Comparison of ENCODE assay signal across 1 cellular context in genomic region chr3:156674046-156674910, GRCh38.
TF ChIP-seq lines count a peak whose summit lies in the region.

Gene TIPARP (plus strand): TSS chr3:156674590. CDS start chr3:156677698, 3,108 bp downstream.

TF ChIP-seq in HepG2, 621 proteins besides CTCF, POLR2A, EP300 and RAD21 (continued from another document and continues in another):
- TF ChIP-seq ZNF512B (CRISPR knock-in tag; IDR thresholded peaks at IDR 0.05; ENCODE audit: borderline replicate concordance) = peak; percentile 96; the same call in 1 of the 2 replicates
- TF ChIP-seq NFYC (CRISPR knock-in tag; IDR thresholded peaks at IDR 0.05) = peak; percentile 60
- TF ChIP-seq ZNF557 (CRISPR knock-in tag; IDR thresholded peaks at IDR 0.05) = 0 out of 2 replicates have a peak, but pooled peaks have one; percentile 53
- no peak for TF ChIP-seq NKX3-1 (CRISPR knock-in tag; IDR thresholded peaks at IDR 0.05)
- TF ChIP-seq NFE2L1 (CRISPR knock-in tag; IDR thresholded peaks at IDR 0.05; ENCODE audit: borderline replicate concordance) = no peak
- 0 out of 2 replicates have a peak, but pooled peaks have one; percentile 29 for TF ChIP-seq CENPT (CRISPR knock-in tag; IDR thresholded peaks at IDR 0.05; ENCODE audit: low read depth)
- peak; percentile 98 for TF ChIP-seq ZMYM2 (CRISPR knock-in tag; IDR thresholded peaks at IDR 0.05)
- peak; percentile 59; the same call in 1 of the 2 replicates for TF ChIP-seq FOXA3 (CRISPR knock-in tag; IDR thresholded peaks at IDR 0.05)
- peak; percentile 77 for TF ChIP-seq ZNF816 (CRISPR knock-in tag; IDR thresholded peaks at IDR 0.05; ENCODE audit: borderline replicate concordance)
- TF ChIP-seq ATF4 (CRISPR knock-in tag; IDR thresholded peaks at IDR 0.05) = peak in 1 of 2 experiments; percentile 64; a peak in 1 of 4 replicates
- TF ChIP-seq FOXA1 (IDR thresholded peaks at IDR 0.05) = no peak
- peak; percentile 61 for TF ChIP-seq FOXA1 (CRISPR knock-in tag; IDR thresholded peaks at IDR 0.05)
- TF ChIP-seq JUN (CRISPR knock-in tag; IDR thresholded peaks at IDR 0.05) = peak; percentile 48; the same call in 1 of the 2 replicates
- TF ChIP-seq ZNF576 (CRISPR knock-in tag; IDR thresholded peaks at IDR 0.05) = no peak
- TF ChIP-seq ARID4A (CRISPR knock-in tag; IDR thresholded peaks at IDR 0.05; ENCODE audit: borderline replicate concordance) = peak; percentile 92; the same call in 1 of the 2 replicates
- TF ChIP-seq ZEB1 (IDR thresholded peaks at IDR 0.05; ENCODE audit: insufficient replicate concordance, low read depth) = peak; percentile 60
- no peak for TF ChIP-seq KAT2B (IDR thresholded peaks at IDR 0.05; ENCODE audit: borderline replicate concordance, low read depth, low read length)
- TF ChIP-seq ZSCAN30 (CRISPR knock-in tag; IDR thresholded peaks at IDR 0.05) = no peak
- TF ChIP-seq TOPORS (CRISPR knock-in tag; IDR thresholded peaks at IDR 0.05) = peak; percentile 67; the same call in 1 of the 2 replicates
- TF ChIP-seq ZNF562 (CRISPR knock-in tag; IDR thresholded peaks at IDR 0.05; ENCODE audit: borderline replicate concordance) = 0 out of 2 replicates have a peak, but pooled peaks have one; percentile 26
- TF ChIP-seq ZNF282 (IDR thresholded peaks at IDR 0.05; ENCODE audit: partially characterized antibody) = no peak
- TF ChIP-seq ZNF883 (CRISPR knock-in tag; IDR thresholded peaks at IDR 0.05; ENCODE audit: not compliant biosample characterization) = peak; percentile 71
- 0 out of 2 replicates have a peak, but pooled peaks have one; percentile 51 for TF ChIP-seq TBP (CRISPR knock-in tag; IDR thresholded peaks at IDR 0.05)
- TF ChIP-seq ZNF34 (CRISPR knock-in tag; IDR thresholded peaks at IDR 0.05; ENCODE audit: borderline replicate concordance) = peak; percentile 98; the same call in 1 of the 2 replicates
- peak; percentile 77; the same call in 1 of the 2 replicates for TF ChIP-seq SIN3A (IDR thresholded peaks at IDR 0.05; ENCODE audit: borderline replicate concordance, low read depth, low read length)
- peak; percentile 58; the same call in 1 of the 2 replicates for TF ChIP-seq HOXA7 (CRISPR knock-in tag; IDR thresholded peaks at IDR 0.05)
- TF ChIP-seq HOXA3 (CRISPR knock-in tag; IDR thresholded peaks at IDR 0.05) = peak; percentile 70; the same call in 1 of the 2 replicates
- no peak; the same call in 1 of the 2 replicates for TF ChIP-seq NFKBIZ (CRISPR knock-in tag; IDR thresholded peaks at IDR 0.05)
- TF ChIP-seq ZNF383 (CRISPR knock-in tag; IDR thresholded peaks at IDR 0.05; ENCODE audit: borderline replicate concordance) = 0 out of 2 replicates have a peak, but pooled peaks have one; percentile 74
- peak; percentile 94 for TF ChIP-seq BATF2 (CRISPR knock-in tag; IDR thresholded peaks at IDR 0.05)
- TF ChIP-seq ZNF709 (CRISPR knock-in tag; IDR thresholded peaks at IDR 0.05) = peak; percentile 92
- no peak; the same call in 1 of the 2 replicates for TF ChIP-seq ARHGAP35 (CRISPR knock-in tag; IDR thresholded peaks at IDR 0.05; ENCODE audit: borderline replicate concordance)
- TF ChIP-seq SAP130 (CRISPR knock-in tag; IDR thresholded peaks at IDR 0.05; ENCODE audit: low read depth) = peak; percentile 91
- peak; percentile 95 for TF ChIP-seq DMAP1 (CRISPR knock-in tag; IDR thresholded peaks at IDR 0.05)
- no peak for TF ChIP-seq USF2 (IDR thresholded peaks at IDR 0.05; ENCODE audit: low read depth, low read length)
- peak; percentile 14; the same call in 1 of the 2 replicates for TF ChIP-seq USF2 (CRISPR knock-in tag; IDR thresholded peaks at IDR 0.05; ENCODE audit: borderline replicate concordance)
- peak; percentile 91 for TF ChIP-seq ZGPAT (CRISPR knock-in tag; IDR thresholded peaks at IDR 0.05)
- no peak for TF ChIP-seq MLX (CRISPR knock-in tag; IDR thresholded peaks at IDR 0.05)
- no peak for TF ChIP-seq GABPA (IDR thresholded peaks at IDR 0.05; ENCODE audit: low read depth, low read length)
- peak; percentile 70 for TF ChIP-seq GABPA (CRISPR knock-in tag; IDR thresholded peaks at IDR 0.05; ENCODE audit: low read depth)
- TF ChIP-seq ATF1 (CRISPR knock-in tag; IDR thresholded peaks at IDR 0.05) = no peak
- TF ChIP-seq ZNF230 (CRISPR knock-in tag; IDR thresholded peaks at IDR 0.05) = peak; percentile 87
- TF ChIP-seq TRAFD1 (CRISPR knock-in tag; IDR thresholded peaks at IDR 0.05; ENCODE audit: borderline replicate concordance) = no peak; the same call in 1 of the 2 replicates
- TF ChIP-seq MIXL1 (CRISPR knock-in tag; IDR thresholded peaks at IDR 0.05) = peak; percentile 55
- no peak; the same call in 1 of the 2 replicates for TF ChIP-seq KAT7 (CRISPR knock-in tag; IDR thresholded peaks at IDR 0.05; ENCODE audit: borderline replicate concordance)
- TF ChIP-seq CREB3 (CRISPR knock-in tag; IDR thresholded peaks at IDR 0.05) = peak; percentile 27; the same call in 1 of the 2 replicates
- peak; percentile 95; the same call in 1 of the 2 replicates for TF ChIP-seq ZNF556 (CRISPR knock-in tag; IDR thresholded peaks at IDR 0.05; ENCODE audit: borderline replicate concordance)
- TF ChIP-seq ZNF143 (CRISPR knock-in tag; IDR thresholded peaks at IDR 0.05) = peak; percentile 67
